ENCODE assay signal across 24 cellular contexts in the genomic region with DNA sequence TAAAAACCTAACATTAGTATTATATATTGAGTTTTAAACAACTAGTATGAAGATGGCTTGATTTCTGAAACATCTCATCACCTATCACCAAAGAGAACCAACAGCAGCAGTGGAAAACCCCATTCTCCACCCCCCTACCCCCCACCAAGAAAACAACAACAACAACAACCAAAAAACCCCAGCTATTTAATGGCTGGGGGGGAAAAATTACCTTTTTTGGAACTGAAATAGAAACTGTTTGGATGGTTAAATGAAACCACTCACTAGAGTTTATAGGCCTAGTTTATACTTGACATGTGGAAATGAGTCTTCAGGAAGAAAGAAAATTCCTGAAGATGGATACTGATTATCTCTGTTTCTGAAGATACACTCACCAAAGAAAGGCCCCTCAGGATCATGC. TPM values are rescaled to one million over a fixed set of nuclear protein-coding genes. Genes with fewer than 3 reads are reported as not detected.
DNase-seq lines count a peak whose midpoint lies in the region; ATAC-seq, FAIRE-seq and TF ChIP-seq lines count a peak whose summit lies in the region.
"Had no signal": no experiment of that assay in that cellular context is flagged by ENCODE, and none has a peak within 500 bp of the region (broad histone marks: within the 10 kb centered on the region; RNA-seq: fewer than 3 reads in every experiment).

No MANE protein-coding gene starts in this region.

- POLR2A ChIA-PET in activated CD8-positive, alpha-beta T cell treated with anti-CD3 and anti-CD28 coated beads for 36 hours (lab: Charles Lee), result interaction anchor here (1.3 kb wide), 1 partner anchor 66 kb away, joined by 4 read pairs; no protein-coding TSS in a partner anchor
- POLR2A ChIA-PET in activated CD8-positive, alpha-beta T cell treated with anti-CD3 and anti-CD28 coated beads, Interleukin-2, amount 10 ng/mL, durations not matched to agents 7 days and 5 days (lab: Charles Lee), result no interaction called here

- H3K9me3 Mint-ChIP-seq in activated CD8-positive, alpha-beta T cell treated with anti-CD3 and anti-CD28 coated beads for 36 hours, result no peaks in the 10 kb centered on the region
- H3K9me3 Mint-ChIP-seq in activated CD8-positive, alpha-beta T cell treated with anti-CD3 and anti-CD28 coated beads, Interleukin-2, amount 10 ng/mL, durations not matched to agents 7 days and 5 days (ENCODE audit: insufficient read depth), result no peaks in the 10 kb centered on the region
- no peaks in the 10 kb centered on the region for H3K9me3 Mint-ChIP-seq in natural killer cell treated with Interleukin-12 subunit alpha and Interleukin-12 subunit beta and Interleukin-15 and Interleukin-18, amount 100 ng/mL, for 72 hours

- peaks cover 16% of the 10 kb centered on the region for H3K36me3 Mint-ChIP-seq in activated CD8-positive, alpha-beta T cell treated with anti-CD3 and anti-CD28 coated beads for 36 hours (ENCODE audit: low read depth)
- peaks cover 16% of the 10 kb centered on the region for H3K36me3 Mint-ChIP-seq in activated CD8-positive, alpha-beta T cell treated with anti-CD3 and anti-CD28 coated beads, Interleukin-2, amount 10 ng/mL, durations not matched to agents 7 days and 5 days (ENCODE audit: low read depth)
- no peaks in the 10 kb centered on the region for H3K36me3 Mint-ChIP-seq in natural killer cell treated with Interleukin-12 subunit alpha and Interleukin-12 subunit beta and Interleukin-15 and Interleukin-18, amount 100 ng/mL, for 72 hours

- H3K27ac Mint-ChIP-seq in activated CD8-positive, alpha-beta T cell treated with anti-CD3 and anti-CD28 coated beads for 36 hours, result peak overlapping the region; percentile 31
- no peak overlapping the region for H3K27ac Mint-ChIP-seq in activated CD8-positive, alpha-beta T cell treated with anti-CD3 and anti-CD28 coated beads, Interleukin-2, amount 10 ng/mL, durations not matched to agents 7 days and 5 days
- H3K27ac Mint-ChIP-seq in natural killer cell treated with Interleukin-12 subunit alpha and Interleukin-12 subunit beta and Interleukin-15 and Interleukin-18, amount 100 ng/mL, for 72 hours, result peak overlapping the region; percentile 75 to 87

- intact Hi-C loops in activated CD8-positive, alpha-beta T cell treated with anti-CD3 and anti-CD28 coated beads for 36 hours (cut with micrococcal nuclease), result no loop called here

- DNase-seq in activated CD8-positive, alpha-beta T cell treated with anti-CD3 and anti-CD28 coated beads for 36 hours, result no peak
- DNase-seq in activated CD8-positive, alpha-beta T cell treated with anti-CD3 and anti-CD28 coated beads, Interleukin-2, amount 10 ng/mL, durations not matched to agents 7 days and 5 days, result no peak
- DNase-seq in GM19239 (ENCODE audit: insufficient read length, low spot score), result no peak
- DNase-seq in natural killer cell treated with Interleukin-12 subunit alpha and Interleukin-12 subunit beta and Interleukin-15 and Interleukin-18, amount 100 ng/mL, for 72 hours (ENCODE audit: low spot score), result no peak
- no peak for DNase-seq in HuH-7.5 (ENCODE audit: low spot score)
- no peak for DNase-seq in foreskin melanocyte
- no peak for DNase-seq in stimulated activated CD4-positive, alpha-beta T cell treated with anti-CD3 and anti-CD28 coated beads, Interleukin-4, amount 100 ng/mL, for 4 hours
- DNase-seq: activated CD8-positive, alpha-beta memory T cell treated with anti-CD3 and anti-CD28 coated beads, Interleukin-2, amount 50 U/mL, for 4 hours; body of pancreas; GM23248; heart left ventricle; KG1; mesenchymal stem cell; NCI-H1436; ovary; PC-9; SHP77; stimulated activated CD4-positive, alpha-beta T cell treated with anti-CD3 and anti-CD28 coated beads, Interleukin-4, amount 100 ng/mL, for 1 hour; stimulated activated naive CD8-positive, alpha-beta T cell treated with anti-CD3 and anti-CD28 coated beads, Interleukin-15, Interleukin-2, amounts not matched to agents 100 U/mL and 50 U/mL, for 24 hours had no signal

- peak; percentile 70 for FAIRE-seq in GM19239 (lab: Jason Lieb, UNC)
- FAIRE-seq: A549 had no signal

- H3K4me3 Mint-ChIP-seq in activated CD8-positive, alpha-beta T cell treated with anti-CD3 and anti-CD28 coated beads for 36 hours, result no peak overlapping the region
- H3K4me3 Mint-ChIP-seq in activated CD8-positive, alpha-beta T cell treated with anti-CD3 and anti-CD28 coated beads, Interleukin-2, amount 10 ng/mL, durations not matched to agents 7 days and 5 days, result no peak overlapping the region
- H3K4me3 Mint-ChIP-seq in natural killer cell treated with Interleukin-12 subunit alpha and Interleukin-12 subunit beta and Interleukin-15 and Interleukin-18, amount 100 ng/mL, for 72 hours, result peak overlapping the region; percentile 13

- no peak for ATAC-seq in activated CD8-positive, alpha-beta T cell treated with anti-CD3 and anti-CD28 coated beads for 36 hours
- ATAC-seq in activated CD8-positive, alpha-beta T cell treated with anti-CD3 and anti-CD28 coated beads, Interleukin-2, amount 10 ng/mL, durations not matched to agents 7 days and 5 days, result no peak
- no peak for ATAC-seq in natural killer cell treated with Interleukin-12 subunit alpha and Interleukin-12 subunit beta and Interleukin-15 and Interleukin-18, amount 100 ng/mL, for 72 hours
- ATAC-seq: A549; body of pancreas; stimulated activated naive CD8-positive, alpha-beta T cell treated with anti-CD3 and anti-CD28 coated beads, Interleukin-15, Interleukin-2, amounts not matched to agents 100 U/mL and 50 U/mL, for 24 hours had no signal

- no peak for TF ChIP-seq CTCF in activated CD8-positive, alpha-beta T cell treated with anti-CD3 and anti-CD28 coated beads for 36 hours (IDR thresholded peaks at IDR 0.05)
- TF ChIP-seq CTCF in VCaP (conservative IDR thresholded peaks at IDR 0.05), result no peak

- H3K27ac ChIP-seq in VCaP, result peak overlapping the region; percentile 67
- H3K27ac ChIP-seq: A549, body of pancreas, epithelial cell of prostate, GM23248, heart left ventricle, ovary, thoracic aorta, vagina had no signal

- CTCF ChIA-PET in activated CD8-positive, alpha-beta T cell treated with anti-CD3 and anti-CD28 coated beads for 36 hours (lab: Charles Lee), result no interaction called here
- CTCF ChIA-PET in activated CD8-positive, alpha-beta T cell treated with anti-CD3 and anti-CD28 coated beads, Interleukin-2, amount 10 ng/mL, durations not matched to agents 7 days and 5 days (lab: Charles Lee), result interaction anchor here (2.0 kb wide), 1 partner anchor 124 kb away, joined by 4 read pairs; no protein-coding TSS in a partner anchor

- H3K4me1 Mint-ChIP-seq in activated CD8-positive, alpha-beta T cell treated with anti-CD3 and anti-CD28 coated beads for 36 hours (ENCODE audit: low read depth), result peaks cover 62% of the 10 kb centered on the region
- peaks cover 49% of the 10 kb centered on the region for H3K4me1 Mint-ChIP-seq in activated CD8-positive, alpha-beta T cell treated with anti-CD3 and anti-CD28 coated beads, Interleukin-2, amount 10 ng/mL, durations not matched to agents 7 days and 5 days (ENCODE audit: low read depth)
- H3K4me1 Mint-ChIP-seq in natural killer cell treated with Interleukin-12 subunit alpha and Interleukin-12 subunit beta and Interleukin-15 and Interleukin-18, amount 100 ng/mL, for 72 hours (ENCODE audit: low read depth in 2 of 2), result peaks cover 60% of the 10 kb centered on the region in 2 donors

- no peaks in the 10 kb centered on the region for H3K27me3 Mint-ChIP-seq in activated CD8-positive, alpha-beta T cell treated with anti-CD3 and anti-CD28 coated beads for 36 hours
- no peaks in the 10 kb centered on the region for H3K27me3 Mint-ChIP-seq in activated CD8-positive, alpha-beta T cell treated with anti-CD3 and anti-CD28 coated beads, Interleukin-2, amount 10 ng/mL, durations not matched to agents 7 days and 5 days (ENCODE audit: low read depth)
- H3K27me3 Mint-ChIP-seq in natural killer cell treated with Interleukin-12 subunit alpha and Interleukin-12 subunit beta and Interleukin-15 and Interleukin-18, amount 100 ng/mL, for 72 hours, result no peaks in the 10 kb centered on the region

RNA-seq across cellular contexts. Expression of gene PPP2R5E, which starts 30.3 kb away (rescaled TPM):
- 10 to 100 TPM; 39.5 to 39.8 TPM for total RNA-seq in activated CD8-positive, alpha-beta T cell treated with anti-CD3 and anti-CD28 coated beads for 36 hours
- 10 to 100 TPM; 49.7 to 50.4 TPM for total RNA-seq in activated CD8-positive, alpha-beta T cell treated with anti-CD3 and anti-CD28 coated beads, Interleukin-2, amount 10 ng/mL, durations not matched to agents 7 days and 5 days
- 10 to 100 TPM; 52.4 to 56.4 TPM for total RNA-seq in natural killer cell treated with Interleukin-12 subunit alpha and Interleukin-12 subunit beta and Interleukin-15 and Interleukin-18, amount 100 ng/mL, for 72 hours
